Comparison of ENCODE assay signal across 1 cellular context in the genomic region with DNA sequence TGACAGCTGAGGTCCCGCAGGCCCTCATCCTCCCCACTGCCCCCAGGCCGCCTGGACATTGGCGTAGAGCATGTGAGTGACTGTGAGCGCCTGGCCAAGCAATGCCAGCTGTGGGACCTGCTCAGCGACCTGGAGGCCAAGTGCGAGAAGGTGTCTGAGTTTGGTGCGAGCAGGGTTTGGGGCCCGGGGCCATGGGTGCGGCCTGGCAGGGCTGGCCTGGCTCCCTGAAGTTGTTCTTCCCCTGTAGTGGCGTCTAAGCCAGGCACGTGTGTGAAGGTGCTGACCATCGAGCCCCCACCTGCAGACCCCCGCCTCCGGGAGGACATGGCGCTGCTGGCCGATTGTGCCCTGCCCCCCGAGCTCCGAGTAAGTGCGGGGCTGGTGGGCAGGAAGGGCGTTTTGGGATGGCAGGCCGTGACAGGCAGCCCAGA.
TF ChIP-seq lines count a peak whose summit lies in the region.

No MANE protein-coding gene starts in this region.

TF ChIP-seq in GM23338, 12 proteins besides CTCF, POLR2A, EP300 and RAD21 (continued from another document):
- TF ChIP-seq ZNF462 (CRISPR knock-in tag; IDR thresholded peaks at IDR 0.05), result no peak
- TF ChIP-seq STAT1 (IDR thresholded peaks at IDR 0.05; ENCODE audit: unreplicated experiment), result no peak
- TF ChIP-seq JUNB (IDR thresholded peaks at IDR 0.05; ENCODE audit: unreplicated experiment), result no peak
- TF ChIP-seq ETS1 (IDR thresholded peaks at IDR 0.05), result no peak
- no peak for TF ChIP-seq ZNF114 (CRISPR knock-in tag; IDR thresholded peaks at IDR 0.05)
- TF ChIP-seq REST (IDR thresholded peaks at IDR 0.05; ENCODE audit: unreplicated experiment), result no peak
- TF ChIP-seq EZH2phosphoT487 (IDR thresholded peaks at IDR 0.05; ENCODE audit: unreplicated experiment), result no peak
- no peak for TF ChIP-seq EZH2 (IDR thresholded peaks at IDR 0.05; ENCODE audit: low read depth, unreplicated experiment)
- TF ChIP-seq CREB1 (CRISPR knock-in tag; IDR thresholded peaks at IDR 0.05; ENCODE audit: low read depth), result no peak
